8 cellular contexts compared by ENCODE assay signal in genomic region chr19:33143897-33144405, GRCh38. TPM values are rescaled to one million over a fixed set of nuclear protein-coding genes. Genes with fewer than 3 reads are reported as not detected.
A peak's percentile ranks its signal among the peaks of the same experiment; 100 is the strongest.
DNase-seq lines count a peak whose midpoint lies in the region; ATAC-seq and TF ChIP-seq lines count a peak whose summit lies in the region.

No MANE protein-coding gene starts in this region.

- CTCF ChIA-PET in activated CD4-positive, alpha-beta memory T cell treated with anti-CD3 and anti-CD28 coated beads for 36 hours (lab: Charles Lee): interaction anchor here (0.6 to 4.1 kb wide), 21 partner anchors 10 to 265 kb away, joined by 3 to 54 read pairs (median 4); no protein-coding TSS in a partner anchor

- peaks cover 7% of the 10 kb centered on the region for H3K27me3 Mint-ChIP-seq in activated CD4-positive, alpha-beta memory T cell treated with anti-CD3 and anti-CD28 coated beads for 36 hours
- H3K27me3 Mint-ChIP-seq in memory B cell: peaks cover 17% of the 10 kb centered on the region

- H3K27me3 ChIP-seq in GM06990 (replicated peaks; ENCODE audit: control insufficient read depth, insufficient read depth, low read length): no peaks in the 10 kb centered on the region; the same call in 1 of the 2 replicates

- DNase-seq in GM06990 (ENCODE audit: extremely low read depth, insufficient read length) (peak; percentile 48), NCI-H69 (lab: John Stamatoyannopoulos, UW) (peak; percentile 68), ecto neural progenitor cell (ENCODE audit: low spot score) (peak; percentile 79), memory B cell (ENCODE audit: low spot score in 2 of 2) (peak; percentile 48 to 65), COR-L47 (lab: John Stamatoyannopoulos, UW) (no peak)
- peak; percentile 75 for DNase-seq in activated CD4-positive, alpha-beta memory T cell treated with anti-CD3 and anti-CD28 coated beads for 36 hours
- DNase-seq in stimulated activated CD8-positive, alpha-beta memory T cell treated with anti-CD3 and anti-CD28 coated beads, Interleukin-15, amount 100 ng/mL, for 48 hours (ENCODE audit: low read depth in 2 of 2): peak; percentile 34 to 39

- H3K36me3 Mint-ChIP-seq in activated CD4-positive, alpha-beta memory T cell treated with anti-CD3 and anti-CD28 coated beads for 36 hours: no peaks in the 10 kb centered on the region
- no peaks in the 10 kb centered on the region for H3K36me3 Mint-ChIP-seq in memory B cell

- peak overlapping the region; percentile 28 for H3K27ac Mint-ChIP-seq in activated CD4-positive, alpha-beta memory T cell treated with anti-CD3 and anti-CD28 coated beads for 36 hours
- no peak overlapping the region for H3K27ac Mint-ChIP-seq in memory B cell

- peaks cover 4% of the 10 kb centered on the region for H3K4me1 Mint-ChIP-seq in activated CD4-positive, alpha-beta memory T cell treated with anti-CD3 and anti-CD28 coated beads for 36 hours (ENCODE audit: low read depth)
- H3K4me1 Mint-ChIP-seq in memory B cell: peaks cover 4% of the 10 kb centered on the region

- ATAC-seq in HG03045 (IDR thresholded peaks at IDR 0.05; ENCODE audit: unreplicated experiment) (peak; percentile 56), memory B cell (ENCODE audit: low read depth) (peak; percentile 93)

- peak; percentile 97 for TF ChIP-seq CTCF in GM06990 (IDR thresholded peaks at IDR 0.05; ENCODE audit: insufficient read depth, low read length, poor library complexity, severe bottlenecking)

- intact Hi-C loops in activated CD4-positive, alpha-beta memory T cell treated with anti-CD3 and anti-CD28 coated beads for 36 hours (cut with micrococcal nuclease): loop anchor here (1.0 to 5.0 kb wide), 4 partner anchors 17 to 263 kb away; no protein-coding TSS in a partner anchor

- H3K4me3 Mint-ChIP-seq in activated CD4-positive, alpha-beta memory T cell treated with anti-CD3 and anti-CD28 coated beads for 36 hours: peak overlapping the region; percentile 31
- H3K4me3 Mint-ChIP-seq in memory B cell: peak overlapping the region; percentile 58

- no peaks in the 10 kb centered on the region for H3K9me3 Mint-ChIP-seq in activated CD4-positive, alpha-beta memory T cell treated with anti-CD3 and anti-CD28 coated beads for 36 hours
- no peaks in the 10 kb centered on the region for H3K9me3 Mint-ChIP-seq in memory B cell

- no peaks in the 10 kb centered on the region for H3K36me3 ChIP-seq in GM06990 (ENCODE audit: control insufficient read depth, insufficient read depth, low read length)

- H3K4me3 ChIP-seq in GM06990 (replicated peaks; ENCODE audit: low read depth, low read length): no peak overlapping the region

- POLR2A ChIA-PET in activated CD4-positive, alpha-beta memory T cell treated with anti-CD3 and anti-CD28 coated beads for 36 hours (lab: Charles Lee): no interaction called here

RNA-seq across cellular contexts. Expression of gene WDR88, which starts 12.0 kb away (rescaled TPM):
- total RNA-seq in activated CD4-positive, alpha-beta memory T cell treated with anti-CD3 and anti-CD28 coated beads for 36 hours: not detected

RNA-seq across cellular contexts. Expression of gene LRP3, which starts 50.2 kb away (rescaled TPM):
- total RNA-seq in activated CD4-positive, alpha-beta memory T cell treated with anti-CD3 and anti-CD28 coated beads for 36 hours: under 1 TPM; 0.19 to 0.22 TPM
